8 cellular contexts compared by ENCODE assay signal in the genomic region with DNA sequence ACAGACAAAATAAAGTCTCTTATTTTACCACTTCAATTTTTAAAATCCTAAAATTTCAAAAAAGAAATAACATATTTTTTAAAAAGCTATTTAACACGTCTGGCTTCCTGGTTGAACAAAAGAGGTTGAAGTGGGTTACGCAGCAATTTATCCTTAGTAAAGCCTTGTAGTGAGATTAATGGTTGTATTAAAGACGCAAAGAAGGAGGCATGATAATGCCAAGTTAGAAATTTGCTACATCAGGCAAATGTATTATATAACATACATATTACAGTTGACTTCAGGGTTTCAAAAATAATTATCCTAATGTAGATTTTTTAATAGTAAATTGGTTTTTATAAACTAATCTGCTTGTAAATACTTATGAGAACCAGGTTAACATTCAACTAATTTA. TPM values are rescaled to one million over a fixed set of nuclear protein-coding genes. Genes with fewer than 3 reads are reported as not detected.
DNase-seq lines count a peak whose midpoint lies in the region; ATAC-seq and TF ChIP-seq lines count a peak whose summit lies in the region.

No MANE protein-coding gene starts in this region.

- no peak for TF ChIP-seq POLR2A in suprapubic skin (IDR thresholded peaks at IDR 0.05)

- POLR2A ChIA-PET in activated CD4-positive, alpha-beta T cell treated with anti-CD3 and anti-CD28 coated beads, Interleukin-2, amount 10 ng/mL, durations not matched to agents 7 days and 5 days (lab: Charles Lee) = no interaction called here

- WGBS in heart right ventricle, 2 donors = 11 to 12% methylated on average over 3 of the region's 3 CpGs
- 16% methylated on average over 3 of the region's 3 CpGs for WGBS in suprapubic skin

- TF ChIP-seq EP300 in suprapubic skin (IDR thresholded peaks at IDR 0.05) = no peak

- H3K4me3 ChIP-seq in heart right ventricle = peak overlapping the region in 9 of 10 donors; percentile 41 to 68 (median 59)
- H3K4me3 ChIP-seq in suprapubic skin = peak overlapping the region; percentile 50

- H3K4me3 Mint-ChIP-seq in activated CD4-positive, alpha-beta T cell treated with anti-CD3 and anti-CD28 coated beads, Interleukin-2, amount 10 ng/mL, durations not matched to agents 7 days and 5 days = peak overlapping the region; percentile 17

- ATAC-seq in SK-N-SH treated with all-trans-retinoic acid at 6 μM for 48 hours (peak; percentile 32), heart right ventricle (peak in 4 of 8 donors; percentile 15 to 24 (median 17)), HG03442 (IDR thresholded peaks at IDR 0.05; ENCODE audit: unreplicated experiment) (no peak)

- H3K4me1 Mint-ChIP-seq in activated CD4-positive, alpha-beta T cell treated with anti-CD3 and anti-CD28 coated beads, Interleukin-2, amount 10 ng/mL, durations not matched to agents 7 days and 5 days = peaks cover 24% of the 10 kb centered on the region

- peaks cover 0 to 57% (median 47%) of the 10 kb centered on the region in 9 donors for H3K4me1 ChIP-seq in heart right ventricle
- H3K4me1 ChIP-seq in suprapubic skin = peaks cover 18% of the 10 kb centered on the region

- H3K27ac Mint-ChIP-seq in activated CD4-positive, alpha-beta T cell treated with anti-CD3 and anti-CD28 coated beads, Interleukin-2, amount 10 ng/mL, durations not matched to agents 7 days and 5 days = peak overlapping the region; percentile 55

- CTCF ChIA-PET in activated CD4-positive, alpha-beta T cell treated with anti-CD3 and anti-CD28 coated beads, Interleukin-2, amount 10 ng/mL, durations not matched to agents 7 days and 5 days (lab: Charles Lee) = interaction anchor here (0.7 to 2.3 kb wide), 3 partner anchors 9 to 34 kb away, joined by 3 to 7 read pairs (median 6); no protein-coding TSS in a partner anchor

- H3K9me3 ChIP-seq in heart right ventricle = no peaks in the 10 kb centered on the region
- H3K9me3 ChIP-seq in suprapubic skin = no peaks in the 10 kb centered on the region

- H3K36me3 Mint-ChIP-seq in activated CD4-positive, alpha-beta T cell treated with anti-CD3 and anti-CD28 coated beads, Interleukin-2, amount 10 ng/mL, durations not matched to agents 7 days and 5 days (ENCODE audit: low read depth) = peaks cover 11% of the 10 kb centered on the region

- H3K9me3 Mint-ChIP-seq in activated CD4-positive, alpha-beta T cell treated with anti-CD3 and anti-CD28 coated beads, Interleukin-2, amount 10 ng/mL, durations not matched to agents 7 days and 5 days = no peaks in the 10 kb centered on the region

- intact Hi-C loops in heart right ventricle (cut with DNase I) = loop anchor here in 3 of 10 donors (5.0 kb wide), 1 partner anchor 34 kb away; a partner anchor contains a TSS

- DNase-seq in activated CD4-positive, alpha-beta T cell treated with anti-CD3 and anti-CD28 coated beads, Interleukin-2, amount 10 ng/mL, durations not matched to agents 7 days and 5 days = no peak
- no peak for DNase-seq in activated CD4-positive, alpha-beta T cell treated with anti-CD3 and anti-CD28 coated beads, Interleukin-2, amount 50 U/mL, for 48 hours
- no peak for DNase-seq in heart right ventricle
- no peak for DNase-seq in suprapubic skin (ENCODE audit: low spot score in 2 of 2)
- DNase-seq in D341Med (ENCODE audit: low spot score) = no peak
- DNase-seq in C1 segment of cervical spinal cord (lab: John Stamatoyannopoulos, UW) = no peak

- no peaks in the 10 kb centered on the region for H3K27me3 Mint-ChIP-seq in activated CD4-positive, alpha-beta T cell treated with anti-CD3 and anti-CD28 coated beads, Interleukin-2, amount 10 ng/mL, durations not matched to agents 7 days and 5 days

- no peaks in the 10 kb centered on the region for H3K27me3 ChIP-seq in heart right ventricle
- H3K27me3 ChIP-seq in suprapubic skin = no peaks in the 10 kb centered on the region

- TF ChIP-seq CTCF in heart right ventricle (IDR thresholded peaks at IDR 0.05) (no peak), suprapubic skin (IDR thresholded peaks at IDR 0.05) (no peak)

- H3K36me3 ChIP-seq in heart right ventricle (no peaks in the 10 kb centered on the region), suprapubic skin (no peaks in the 10 kb centered on the region)

- H3K27ac ChIP-seq in heart right ventricle (peak overlapping the region in 9 of 10 donors; percentile 65 to 89 (median 85)), suprapubic skin (peak overlapping the region; percentile 87)

TF ChIP-seq in SK-N-SH treated with all-trans-retinoic acid at 6 μM for 48 hours, 23 proteins besides CTCF, POLR2A, EP300 and RAD21:
- no peak for TF ChIP-seq GLIS3 (CRISPR knock-in tag; IDR thresholded peaks at IDR 0.05)
- no peak for TF ChIP-seq SNAI2 (CRISPR knock-in tag; IDR thresholded peaks at IDR 0.05)
- TF ChIP-seq ISL1 (CRISPR knock-in tag; IDR thresholded peaks at IDR 0.05) = 0 out of 2 replicates have a peak, but pooled peaks have one; percentile 15
- no peak for TF ChIP-seq OSR1 (CRISPR knock-in tag; IDR thresholded peaks at IDR 0.05)
- TF ChIP-seq RARB (CRISPR knock-in tag; IDR thresholded peaks at IDR 0.05) = no peak
- TF ChIP-seq ESRRG (CRISPR knock-in tag; IDR thresholded peaks at IDR 0.05) = no peak
- TF ChIP-seq, protein P1, sequence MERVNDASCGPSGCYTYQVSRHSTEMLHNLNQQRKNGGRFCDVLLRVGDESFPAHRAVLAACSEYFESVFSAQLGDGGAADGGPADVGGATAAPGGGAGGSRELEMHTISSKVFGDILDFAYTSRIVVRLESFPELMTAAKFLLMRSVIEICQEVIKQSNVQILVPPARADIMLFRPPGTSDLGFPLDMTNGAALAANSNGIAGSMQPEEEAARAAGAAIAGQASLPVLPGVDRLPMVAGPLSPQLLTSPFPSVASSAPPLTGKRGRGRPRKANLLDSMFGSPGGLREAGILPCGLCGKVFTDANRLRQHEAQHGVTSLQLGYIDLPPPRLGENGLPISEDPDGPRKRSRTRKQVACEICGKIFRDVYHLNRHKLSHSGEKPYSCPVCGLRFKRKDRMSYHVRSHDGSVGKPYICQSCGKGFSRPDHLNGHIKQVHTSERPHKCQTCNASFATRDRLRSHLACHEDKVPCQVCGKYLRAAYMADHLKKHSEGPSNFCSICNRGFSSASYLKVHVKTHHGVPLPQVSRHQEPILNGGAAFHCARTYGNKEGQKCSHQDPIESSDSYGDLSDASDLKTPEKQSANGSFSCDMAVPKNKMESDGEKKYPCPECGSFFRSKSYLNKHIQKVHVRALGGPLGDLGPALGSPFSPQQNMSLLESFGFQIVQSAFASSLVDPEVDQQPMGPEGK (CRISPR knock-in tag; IDR thresholded peaks at IDR 0.05; ENCODE audit: borderline replicate concordance) = no peak
- no peak for TF ChIP-seq ZNF565 (CRISPR knock-in tag; conservative IDR thresholded peaks at IDR 0.05; ENCODE audit: low read depth)
- TF ChIP-seq PPARA (CRISPR knock-in tag; IDR thresholded peaks at IDR 0.05; ENCODE audit: borderline replicate concordance) = no peak
- peak; percentile 58; the same call in 1 of the 2 replicates for TF ChIP-seq ZNF70 (CRISPR knock-in tag; IDR thresholded peaks at IDR 0.05)
- TF ChIP-seq, protein P2, sequence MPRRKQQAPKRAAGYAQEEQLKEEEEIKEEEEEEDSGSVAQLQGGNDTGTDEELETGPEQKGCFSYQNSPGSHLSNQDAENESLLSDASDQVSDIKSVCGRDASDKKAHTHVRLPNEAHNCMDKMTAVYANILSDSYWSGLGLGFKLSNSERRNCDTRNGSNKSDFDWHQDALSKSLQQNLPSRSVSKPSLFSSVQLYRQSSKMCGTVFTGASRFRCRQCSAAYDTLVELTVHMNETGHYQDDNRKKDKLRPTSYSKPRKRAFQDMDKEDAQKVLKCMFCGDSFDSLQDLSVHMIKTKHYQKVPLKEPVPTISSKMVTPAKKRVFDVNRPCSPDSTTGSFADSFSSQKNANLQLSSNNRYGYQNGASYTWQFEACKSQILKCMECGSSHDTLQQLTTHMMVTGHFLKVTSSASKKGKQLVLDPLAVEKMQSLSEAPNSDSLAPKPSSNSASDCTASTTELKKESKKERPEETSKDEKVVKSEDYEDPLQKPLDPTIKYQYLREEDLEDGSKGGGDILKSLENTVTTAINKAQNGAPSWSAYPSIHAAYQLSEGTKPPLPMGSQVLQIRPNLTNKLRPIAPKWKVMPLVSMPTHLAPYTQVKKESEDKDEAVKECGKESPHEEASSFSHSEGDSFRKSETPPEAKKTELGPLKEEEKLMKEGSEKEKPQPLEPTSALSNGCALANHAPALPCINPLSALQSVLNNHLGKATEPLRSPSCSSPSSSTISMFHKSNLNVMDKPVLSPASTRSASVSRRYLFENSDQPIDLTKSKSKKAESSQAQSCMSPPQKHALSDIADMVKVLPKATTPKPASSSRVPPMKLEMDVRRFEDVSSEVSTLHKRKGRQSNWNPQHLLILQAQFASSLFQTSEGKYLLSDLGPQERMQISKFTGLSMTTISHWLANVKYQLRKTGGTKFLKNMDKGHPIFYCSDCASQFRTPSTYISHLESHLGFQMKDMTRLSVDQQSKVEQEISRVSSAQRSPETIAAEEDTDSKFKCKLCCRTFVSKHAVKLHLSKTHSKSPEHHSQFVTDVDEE (CRISPR knock-in tag; IDR thresholded peaks at IDR 0.05) = no peak

RNA-seq across cellular contexts. Expression of a gene that starts 35.3 kb away (rescaled TPM):
- total RNA-seq in activated CD4-positive, alpha-beta T cell treated with anti-CD3 and anti-CD28 coated beads, Interleukin-2, amount 10 ng/mL, durations not matched to agents 7 days and 5 days = 10 to 100 TPM; 51.2 to 58.2 TPM
- total RNA-seq in heart right ventricle (10 to 100 TPM; 47.4 to 71.7 (median 63.7) TPM), suprapubic skin (10 to 100 TPM; 68.2 to 80.2 (median 71.1) TPM)
- 10 to 100 TPM; 13.5 to 27.3 TPM for polyA plus RNA-seq in heart right ventricle
